In genomic region chr2:114631146-114631545, GRCh38 we compare ENCODE assay signal across 15 cellular contexts.
DNase-seq lines count a peak whose midpoint lies in the region; ATAC-seq and TF ChIP-seq lines count a peak whose summit lies in the region.
"Had no signal": no experiment of that assay in that cellular context is flagged by ENCODE, and none has a peak within 500 bp of the region (broad histone marks: within the 10 kb centered on the region; RNA-seq: fewer than 3 reads in every experiment).

No MANE protein-coding gene starts in this region.

- no peaks in the 10 kb centered on the region for H3K9me3 ChIP-seq in PC-9 (ENCODE audit: insufficient read depth, low read depth)
- H3K9me3 ChIP-seq in endodermal cell (ENCODE audit: control insufficient read depth, low read length) = no peaks in the 10 kb centered on the region
- no peaks in the 10 kb centered on the region for H3K9me3 ChIP-seq in neuronal stem cell (replicated peaks in 1 of 2; ENCODE audit: control insufficient read depth in 2 of 2, insufficient read depth in 1 of 2, low read depth in 1 of 2, low read length in 2 of 2)
- H3K9me3 ChIP-seq in CD8-positive, alpha-beta memory T cell (ENCODE audit: low read length) = no peaks in the 10 kb centered on the region

- H3K27me3 ChIP-seq in PC-9 (ENCODE audit: insufficient read depth, low read depth) (no peaks in the 10 kb centered on the region), endodermal cell (ENCODE audit: control insufficient read depth, insufficient read depth, low read length, poor library complexity, severe bottlenecking) (peaks cover 32% of the 10 kb centered on the region), neuronal stem cell (ENCODE audit: control insufficient read depth in 3 of 3, insufficient read depth in 3 of 3, low read depth in 1 of 3, low read length in 3 of 3) (no peaks in the 10 kb centered on the region)
- H3K27me3 ChIP-seq in CD8-positive, alpha-beta memory T cell (ENCODE audit: insufficient read depth, low read length, poor library complexity, severe bottlenecking) = no peaks in the 10 kb centered on the region

- TF ChIP-seq CTCF in PC-9 (conservative IDR thresholded peaks at IDR 0.05) = no peak
- TF ChIP-seq CTCF in endodermal cell (conservative IDR thresholded peaks at IDR 0.05) = no peak

- intact Hi-C loops in PC-9 (cut with micrococcal nuclease; ENCODE audit: unreplicated experiment) = no loop called here

- H2AFZ ChIP-seq in PC-9 = no peak overlapping the region
- H2AFZ ChIP-seq in neuronal stem cell (ENCODE audit: low read length) = peak overlapping the region; percentile 66

- no peak overlapping the region for H2BK15ac ChIP-seq in neuronal stem cell (ENCODE audit: low read length)

- H2AK5ac ChIP-seq in neuronal stem cell (ENCODE audit: low read depth, low read length) = no peak overlapping the region

- H3K36me3 ChIP-seq in PC-9 (ENCODE audit: low read depth) = no peaks in the 10 kb centered on the region
- H3K36me3 ChIP-seq in endodermal cell (ENCODE audit: control insufficient read depth, insufficient read depth, low read length) = no peaks in the 10 kb centered on the region
- no peaks in the 10 kb centered on the region for H3K36me3 ChIP-seq in neuronal stem cell (replicated peaks in 1 of 2; ENCODE audit: control insufficient read depth in 2 of 2, insufficient read depth in 2 of 2, low read length in 2 of 2)
- H3K36me3 ChIP-seq in CD8-positive, alpha-beta memory T cell (ENCODE audit: insufficient read depth, low read length) = no peaks in the 10 kb centered on the region

- no peak overlapping the region for H3K4me3 Mint-ChIP-seq in endodermal cell
- H3K4me3 Mint-ChIP-seq in activated CD8-positive, alpha-beta memory T cell treated with anti-CD3 and anti-CD28 coated beads, Interleukin-2, amount 10 ng/mL, durations not matched to agents 7 days and 5 days = no peak overlapping the region
- H3K4me3 Mint-ChIP-seq in CD8-positive, alpha-beta memory T cell = no peak overlapping the region
- H3K4me3 Mint-ChIP-seq: CD4-positive, alpha-beta memory T cell; H9 had no signal

- H4K20me1 ChIP-seq in PC-9 (ENCODE audit: insufficient read depth) = no peaks in the 10 kb centered on the region

- H2BK5ac ChIP-seq in neuronal stem cell (ENCODE audit: low read length) = no peak overlapping the region

- no peak overlapping the region for H4K8ac ChIP-seq in neuronal stem cell (ENCODE audit: low read depth, low read length)

- 81 to 100% methylated on average over 1 to 6 of the region's 6 CpGs for WGBS in endodermal cell (ENCODE audit: insufficient coverage in 1 of 2, insufficient read length in 1 of 2), 2 experiments
- WGBS in neuronal stem cell (ENCODE audit: extremely low coverage in 2 of 2, insufficient read length in 2 of 2, insufficient replicate concordance in 1 of 2), 2 donors = no CpG with 5 or more reads among the region's 6 CpGs

- no peaks in the 10 kb centered on the region for H3K79me1 ChIP-seq in neuronal stem cell (ENCODE audit: low read depth, low read length)

- no peaks in the 10 kb centered on the region for H3K9me2 ChIP-seq in PC-9 (ENCODE audit: insufficient read depth)

- no peak overlapping the region for H3K23ac ChIP-seq in neuronal stem cell (ENCODE audit: low read depth, low read length, poor library complexity)

- H3K14ac ChIP-seq in neuronal stem cell (ENCODE audit: low read length) = no peak overlapping the region

- H3K79me2 ChIP-seq in PC-9 (ENCODE audit: low read depth) = no peaks in the 10 kb centered on the region

- no peaks in the 10 kb centered on the region for H3K36me3 Mint-ChIP-seq in endodermal cell (ENCODE audit: low read depth)
- H3K36me3 Mint-ChIP-seq in activated CD8-positive, alpha-beta memory T cell treated with anti-CD3 and anti-CD28 coated beads, Interleukin-2, amount 10 ng/mL, durations not matched to agents 7 days and 5 days = no peaks in the 10 kb centered on the region
- H3K36me3 Mint-ChIP-seq in CD8-positive, alpha-beta memory T cell = no peaks in the 10 kb centered on the region
- H3K36me3 Mint-ChIP-seq: CD4-positive, alpha-beta memory T cell had no signal

- no peak overlapping the region for H2BK12ac ChIP-seq in neuronal stem cell (ENCODE audit: low read length)

- H4K91ac ChIP-seq in neuronal stem cell (ENCODE audit: low read depth, low read length, poor library complexity) = no peak overlapping the region

- H3K4me1 ChIP-seq in PC-9 (replicated peaks; ENCODE audit: insufficient read depth) = no peaks in the 10 kb centered on the region
- H3K4me1 ChIP-seq in endodermal cell (ENCODE audit: control insufficient read depth, insufficient read depth, low read length) = peaks cover 2% of the 10 kb centered on the region
- H3K4me1 ChIP-seq in neuronal stem cell (ENCODE audit: control insufficient read depth in 2 of 2, insufficient read depth in 1 of 2, low read depth in 1 of 2, low read length in 2 of 2) = no peaks in the 10 kb centered on the region
- no peaks in the 10 kb centered on the region for H3K4me1 ChIP-seq in CD8-positive, alpha-beta memory T cell (ENCODE audit: insufficient read depth, low read length)

- no peak for ATAC-seq in activated CD8-positive, alpha-beta memory T cell treated with anti-CD3 and anti-CD28 coated beads, Interleukin-2, amount 10 ng/mL, durations not matched to agents 7 days and 5 days
- ATAC-seq: GM12878, HCT116 had no signal

- BruUV-seq in PC-9 (replicated peaks; lab: Mats Ljungman, UMichigan) = no TSS peak

- H3K27ac Mint-ChIP-seq in endodermal cell = no peak overlapping the region
- H3K27ac Mint-ChIP-seq in activated CD8-positive, alpha-beta memory T cell treated with anti-CD3 and anti-CD28 coated beads, Interleukin-2, amount 10 ng/mL, durations not matched to agents 7 days and 5 days = no peak overlapping the region
- no peak overlapping the region for H3K27ac Mint-ChIP-seq in CD8-positive, alpha-beta memory T cell
- H3K27ac Mint-ChIP-seq: CD4-positive, alpha-beta memory T cell had no signal

- CTCF ChIA-PET in PC-9 (lab: Charles Lee) = no interaction called here
- CTCF ChIA-PET in activated CD8-positive, alpha-beta memory T cell treated with anti-CD3 and anti-CD28 coated beads, Interleukin-2, amount 10 ng/mL, durations not matched to agents 7 days and 5 days (lab: Charles Lee) = interaction anchor here (0.6 kb wide), 1 partner anchor 50 kb away, joined by 4 read pairs; no protein-coding TSS in a partner anchor
- CTCF ChIA-PET in CD8-positive, alpha-beta memory T cell (lab: Charles Lee) = no interaction called here

- H3K27ac ChIP-seq in PC-9 = no peak overlapping the region
- no peak overlapping the region for H3K27ac ChIP-seq in endodermal cell (ENCODE audit: low read depth, low read length)
- H3K27ac ChIP-seq in neuronal stem cell (replicated peaks; ENCODE audit: low read length) = no peak overlapping the region
- no peak overlapping the region for H3K27ac ChIP-seq in CD8-positive, alpha-beta memory T cell (ENCODE audit: low read depth, low read length)

- H3F3A ChIP-seq in PC-9 (ENCODE audit: insufficient read depth, low read depth) = no peaks in the 10 kb centered on the region

- H3K9ac ChIP-seq in endodermal cell (ENCODE audit: extremely low read depth, low read length, poor library complexity, severe bottlenecking) (no peak overlapping the region), neuronal stem cell (ENCODE audit: low read depth, low read length, poor library complexity) (no peak overlapping the region)

- no peak overlapping the region for H3K18ac ChIP-seq in neuronal stem cell (ENCODE audit: low read length)

- POLR2A ChIA-PET in PC-9 (lab: Charles Lee; ENCODE audit: unreplicated experiment) = no interaction called here
- POLR2A ChIA-PET in CD8-positive, alpha-beta memory T cell (lab: Charles Lee) = no interaction called here

- no peak overlapping the region for H2BK120ac ChIP-seq in neuronal stem cell (ENCODE audit: low read depth, low read length)

- DNase-seq in PC-9 = no peak
- DNase-seq in endodermal cell = peak; percentile 47
- no peak for DNase-seq in neuronal stem cell (ENCODE audit: low spot score)
- no peak for DNase-seq in activated CD8-positive, alpha-beta memory T cell treated with anti-CD3 and anti-CD28 coated beads, Interleukin-2, amount 10 ng/mL, durations not matched to agents 7 days and 5 days
- DNase-seq in COLO829 (ENCODE audit: low spot score) = no peak
- DNase-seq in CD8-positive, alpha-beta memory T cell = no peak
- DNase-seq: C1 segment of cervical spinal cord; CD4-positive, alpha-beta memory T cell; DMS 273 treated with DMSO at 0.1 percent for 48 hours; DMS79; EL; GDM1; H9 had no signal

- H3K27me3 Mint-ChIP-seq in endodermal cell (ENCODE audit: insufficient read depth) = peaks cover 20% of the 10 kb centered on the region
- no peaks in the 10 kb centered on the region for H3K27me3 Mint-ChIP-seq in activated CD8-positive, alpha-beta memory T cell treated with anti-CD3 and anti-CD28 coated beads, Interleukin-2, amount 10 ng/mL, durations not matched to agents 7 days and 5 days
- no peaks in the 10 kb centered on the region for H3K27me3 Mint-ChIP-seq in CD8-positive, alpha-beta memory T cell

- H3K4me3 ChIP-seq in PC-9 (no peak overlapping the region), endodermal cell (ENCODE audit: low read length) (no peak overlapping the region), neuronal stem cell (ENCODE audit: low read length in 2 of 2) (no peak overlapping the region)
- no peak overlapping the region for H3K4me3 ChIP-seq in CD8-positive, alpha-beta memory T cell (ENCODE audit: low read length)
- H3K4me3 ChIP-seq: GM12878 had no signal

- peaks cover 6% of the 10 kb centered on the region for H3K9me3 Mint-ChIP-seq in endodermal cell
- H3K9me3 Mint-ChIP-seq in activated CD8-positive, alpha-beta memory T cell treated with anti-CD3 and anti-CD28 coated beads, Interleukin-2, amount 10 ng/mL, durations not matched to agents 7 days and 5 days (ENCODE audit: low read depth) = no peaks in the 10 kb centered on the region
- H3K9me3 Mint-ChIP-seq in CD8-positive, alpha-beta memory T cell = peaks cover 0 to 3% (median 0%) of the 10 kb centered on the region in 5 donors

- no peak overlapping the region for H3K4ac ChIP-seq in neuronal stem cell (ENCODE audit: low read length)

- H3K4me2 ChIP-seq in PC-9 = 0 out of 2 replicates have a peak overlapping the region, but pooled peaks have one; percentile 1
- H3K4me2 ChIP-seq in neuronal stem cell (ENCODE audit: insufficient read depth, low read length, poor library complexity, severe bottlenecking) = no peak overlapping the region

- peaks cover 4% of the 10 kb centered on the region for H3K4me1 Mint-ChIP-seq in endodermal cell
- H3K4me1 Mint-ChIP-seq in activated CD8-positive, alpha-beta memory T cell treated with anti-CD3 and anti-CD28 coated beads, Interleukin-2, amount 10 ng/mL, durations not matched to agents 7 days and 5 days = no peaks in the 10 kb centered on the region
- no peaks in the 10 kb centered on the region for H3K4me1 Mint-ChIP-seq in CD8-positive, alpha-beta memory T cell
- H3K4me1 Mint-ChIP-seq: CD4-positive, alpha-beta memory T cell had no signal
